In the genomic region with DNA sequence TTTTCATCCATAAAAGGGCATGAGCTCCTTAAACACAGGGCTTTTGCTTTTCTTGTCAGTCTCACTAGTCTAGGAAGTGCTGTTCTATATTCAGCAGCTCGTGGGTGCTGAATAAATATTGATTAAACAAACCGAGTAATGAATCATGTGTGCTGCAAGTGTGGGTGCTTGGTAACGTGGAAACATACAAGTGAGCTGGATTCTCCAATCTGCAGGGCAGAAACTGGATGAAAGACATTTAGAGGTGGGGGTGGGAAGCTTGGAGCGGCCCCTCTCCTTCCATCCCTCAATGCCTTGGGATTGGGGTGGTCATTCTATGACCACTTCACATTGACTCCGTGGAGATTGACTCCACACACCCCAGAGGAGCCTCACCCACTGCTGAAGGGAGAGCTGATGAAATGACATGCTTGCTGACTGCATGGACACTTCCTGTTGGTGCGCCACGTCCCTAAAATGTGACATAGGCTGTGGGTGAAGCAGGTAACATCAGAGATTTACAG, we compare ENCODE assay signal across 8 cellular contexts.
DNase-seq lines count a peak whose midpoint lies in the region; ATAC-seq, FAIRE-seq and TF ChIP-seq lines count a peak whose summit lies in the region.

No MANE protein-coding gene starts in this region.

- peaks cover 67% of the 10 kb centered on the region for H3K36me3 Mint-ChIP-seq in activated T-helper 1 cell treated with anti-CD3 and anti-CD28 coated beads, Interleukin-12 subunit alpha, Interleukin-12 subunit beta, Interleukin-2, Interleukin-4 antibody, amounts not matched to agents 30 ng/mL and 10 ng/mL and 1 ng/mL, durations not matched to agents 14 hours and 24 hours and 36 hours (ENCODE audit: low read depth)

- H3K27ac Mint-ChIP-seq in activated T-helper 1 cell treated with anti-CD3 and anti-CD28 coated beads, Interleukin-12 subunit alpha, Interleukin-12 subunit beta, Interleukin-2, Interleukin-4 antibody, amounts not matched to agents 30 ng/mL and 10 ng/mL and 1 ng/mL, durations not matched to agents 14 hours and 24 hours and 36 hours = peak overlapping the region; percentile 99

- H3K4me1 Mint-ChIP-seq in activated T-helper 1 cell treated with anti-CD3 and anti-CD28 coated beads, Interleukin-12 subunit alpha, Interleukin-12 subunit beta, Interleukin-2, Interleukin-4 antibody, amounts not matched to agents 30 ng/mL and 10 ng/mL and 1 ng/mL, durations not matched to agents 14 hours and 24 hours and 36 hours (ENCODE audit: low read depth) = peaks cover 99% of the 10 kb centered on the region

- 50 to 66% methylated on average over 7 of the region's 7 CpGs for WGBS in tibial nerve, 2 donors

- TF ChIP-seq CTCF in lower lobe of right lung (IDR thresholded peaks at IDR 0.05) = no peak
- TF ChIP-seq CTCF in tibial nerve (IDR thresholded peaks at IDR 0.05) = no peak

- peak overlapping the region; percentile 56 for H3K4me3 Mint-ChIP-seq in activated T-helper 1 cell treated with anti-CD3 and anti-CD28 coated beads, Interleukin-12 subunit alpha, Interleukin-12 subunit beta, Interleukin-2, Interleukin-4 antibody, amounts not matched to agents 30 ng/mL and 10 ng/mL and 1 ng/mL, durations not matched to agents 14 hours and 24 hours and 36 hours

- H3K27me3 Mint-ChIP-seq in activated T-helper 1 cell treated with anti-CD3 and anti-CD28 coated beads, Interleukin-12 subunit alpha, Interleukin-12 subunit beta, Interleukin-2, Interleukin-4 antibody, amounts not matched to agents 30 ng/mL and 10 ng/mL and 1 ng/mL, durations not matched to agents 14 hours and 24 hours and 36 hours (ENCODE audit: insufficient read depth) = no peaks in the 10 kb centered on the region

- intact Hi-C loops in activated T-helper 1 cell treated with anti-CD3 and anti-CD28 coated beads, Interleukin-12 subunit alpha, Interleukin-12 subunit beta, Interleukin-2, Interleukin-4 antibody, amounts not matched to agents 30 ng/mL and 10 ng/mL and 1 ng/mL, durations not matched to agents 14 hours and 24 hours and 36 hours (cut with micrococcal nuclease) = loop anchor here (1.0 kb wide), 1 partner anchor 30 kb away; no protein-coding TSS in a partner anchor
- intact Hi-C loops in lower lobe of right lung (cut with DNase I) = no loop called here

- H3K4me3 ChIP-seq in lower lobe of right lung (no peak overlapping the region), tibial nerve (no peak overlapping the region)

- peak; percentile 86 to 88 for ATAC-seq in lower lobe of right lung

- no peak for TF ChIP-seq POLR2A in tibial nerve (IDR thresholded peaks at IDR 0.05)

- H3K4me1 ChIP-seq in lower lobe of right lung (peaks cover 81% of the 10 kb centered on the region), tibial nerve (peaks cover 0 to 52% (median 23%) of the 10 kb centered on the region in 4 donors)

- no peak for TF ChIP-seq EP300 in tibial nerve (IDR thresholded peaks at IDR 0.05)

- no peak for FAIRE-seq in urothelium cell line (lab: Jason Lieb, UNC)

- H3K9me3 ChIP-seq in lower lobe of right lung (no peaks in the 10 kb centered on the region), tibial nerve (no peaks in the 10 kb centered on the region)

- H3K36me3 ChIP-seq in lower lobe of right lung = no peaks in the 10 kb centered on the region
- H3K36me3 ChIP-seq in tibial nerve = peaks cover 0 to 11% (median 0%) of the 10 kb centered on the region in 3 donors

- no peaks in the 10 kb centered on the region for H3K9me3 Mint-ChIP-seq in activated T-helper 1 cell treated with anti-CD3 and anti-CD28 coated beads, Interleukin-12 subunit alpha, Interleukin-12 subunit beta, Interleukin-2, Interleukin-4 antibody, amounts not matched to agents 30 ng/mL and 10 ng/mL and 1 ng/mL, durations not matched to agents 14 hours and 24 hours and 36 hours

- H3K27me3 ChIP-seq in lower lobe of right lung (ENCODE audit: low read depth) = no peaks in the 10 kb centered on the region
- no peaks in the 10 kb centered on the region for H3K27me3 ChIP-seq in tibial nerve

- peak overlapping the region; percentile 59 for H3K27ac ChIP-seq in lower lobe of right lung
- peak overlapping the region in 3 of 4 donors; percentile 44 to 76 (median 51) for H3K27ac ChIP-seq in tibial nerve

- DNase-seq in NK-92 treated with Interleukin-12 subunit alpha and Interleukin-12 subunit beta, amount 100 ng/mL, for 24 hours (lab: John Stamatoyannopoulos, UW) = peak; percentile 41
- no peak for DNase-seq in NK-92 (lab: John Stamatoyannopoulos, UW; ENCODE audit: unreplicated experiment)
- peak; percentile 64 for DNase-seq in activated T-helper 1 cell treated with anti-CD3 and anti-CD28 coated beads, Interleukin-12 subunit alpha, Interleukin-12 subunit beta, Interleukin-2, Interleukin-4 antibody, amounts not matched to agents 30 ng/mL and 10 ng/mL and 1 ng/mL, durations not matched to agents 14 hours and 24 hours and 36 hours (ENCODE audit: low spot score)
- DNase-seq in lower lobe of right lung = peak; percentile 54
- no peak for DNase-seq in tibial nerve (ENCODE audit: low spot score in 2 of 2)
- DNase-seq in GF-D8 (lab: John Stamatoyannopoulos, UW) = no peak
- no peak for DNase-seq in NCI-H1048 (lab: John Stamatoyannopoulos, UW)
- no peak for DNase-seq in urothelium cell line (ENCODE audit: low spot score)

Comparison
In these comparisons a context has a peak if more than half of its experiments do, and no peak if none do; other contexts are left out.
1. DNase-seq: peak in NK-92 treated with Interleukin-12 subunit alpha and Interleukin-12 subunit beta, amount 100 ng/mL, for 24 hours (single experiment), activated T-helper 1 cell treated with anti-CD3 and anti-CD28 coated beads, Interleukin-12 subunit alpha, Interleukin-12 subunit beta, Interleukin-2, Interleukin-4 antibody, amounts not matched to agents 30 ng/mL and 10 ng/mL and 1 ng/mL, durations not matched to agents 14 hours and 24 hours and 36 hours (single experiment) and lower lobe of right lung (single experiment); none in NK-92 (single experiment), tibial nerve (0 of 2), GF-D8 (single experiment), NCI-H1048 (single experiment) and urothelium cell line (single experiment).